Comparison of ENCODE assay signal across 8 cellular contexts in the genomic region with DNA sequence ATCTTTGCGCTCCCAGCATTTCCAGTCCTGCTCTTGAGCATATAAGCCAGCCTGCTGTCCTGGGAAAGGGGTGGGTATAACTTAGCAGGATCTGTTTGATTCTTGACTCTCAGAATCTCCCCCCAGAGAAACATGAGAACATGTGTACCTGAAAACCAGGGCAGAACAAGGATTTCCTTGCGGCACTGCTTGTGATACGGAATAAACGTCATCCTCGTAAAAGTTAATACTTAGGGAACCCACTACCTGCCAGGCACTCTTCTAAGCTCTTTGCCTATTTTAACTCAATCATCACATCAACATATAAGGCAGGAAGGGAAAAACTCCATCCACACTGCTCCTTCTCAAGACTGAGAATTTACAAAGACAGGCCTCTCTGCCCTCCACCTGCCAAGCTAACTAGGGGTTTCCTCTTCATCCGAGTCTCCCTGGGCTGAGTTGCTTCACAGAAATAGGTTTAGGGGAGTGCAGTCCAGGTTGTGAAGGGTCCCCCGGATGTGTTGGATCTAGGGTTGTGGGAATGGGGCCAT. TPM values are rescaled to one million over a fixed set of nuclear protein-coding genes. Genes with fewer than 3 reads are reported as not detected.
DNase-seq lines count a peak whose midpoint lies in the region; ATAC-seq and TF ChIP-seq lines count a peak whose summit lies in the region.

No MANE protein-coding gene starts in this region.

- peaks cover 0 to 3% (median 0%) of the 10 kb centered on the region in 5 experiments for H3K9me3 Mint-ChIP-seq in brain

- H3K14ac ChIP-seq in mesenchymal stem cell (ENCODE audit: low read length in 2 of 2) = no peak overlapping the region

- TF ChIP-seq CTCF in left ventricle myocardium inferior (IDR thresholded peaks at IDR 0.05; ENCODE audit: borderline replicate concordance) (no peak), brain (conservative IDR thresholded peaks at IDR 0.05) (no peak)

- peaks cover 15% of the 10 kb centered on the region for H3K36me3 Mint-ChIP-seq in brain

- H3K36me3 ChIP-seq in left ventricle myocardium inferior (no peaks in the 10 kb centered on the region), mesenchymal stem cell (ENCODE audit: control insufficient read depth in 1 of 2, insufficient read depth in 2 of 2, low read depth in 1 of 2, low read length in 2 of 2) (peaks cover 0 to 18% of the 10 kb centered on the region in 2 experiments), urinary bladder (ENCODE audit: insufficient read depth) (no peaks in the 10 kb centered on the region)

- WGBS in mesenchymal stem cell = 76% methylated on average over 7 of the region's 7 CpGs
- 31% methylated on average over 7 of the region's 7 CpGs for WGBS in urinary bladder

- no peak overlapping the region for H2BK12ac ChIP-seq in mesenchymal stem cell (ENCODE audit: low read length in 2 of 2)

- no peaks in the 10 kb centered on the region for H3K27me3 ChIP-seq in left ventricle myocardium inferior (ENCODE audit: low read depth)
- H3K27me3 ChIP-seq in mesenchymal stem cell (ENCODE audit: control insufficient read depth in 1 of 2, insufficient read depth in 1 of 2, low read length in 2 of 2) = no peaks in the 10 kb centered on the region

- peak overlapping the region; percentile 88 to 93 (median 90) for H3K4me3 Mint-ChIP-seq in brain

- H3K4me1 ChIP-seq in left ventricle myocardium inferior (peaks cover 17% of the 10 kb centered on the region), mesenchymal stem cell (ENCODE audit: control insufficient read depth, insufficient read depth, low read depth, low read length) (peaks cover 9% of the 10 kb centered on the region), urinary bladder (ENCODE audit: insufficient read depth) (no peaks in the 10 kb centered on the region)

- peak overlapping the region; percentile 95 for H3K4me2 ChIP-seq in mesenchymal stem cell (ENCODE audit: low read length, poor library complexity, severe bottlenecking)

- DNase-seq in left ventricle myocardium inferior (no peak), cardiac septum (ENCODE audit: low spot score) (no peak), mesenchymal stem cell (no peak), Ammon's horn (ENCODE audit: low spot score) (no peak), NCI-H446 treated with DMSO at 0.1 percent for 48 hours (lab: John Stamatoyannopoulos, UW) (no peak)

- no peak overlapping the region for H3K23ac ChIP-seq in mesenchymal stem cell (ENCODE audit: low read length in 2 of 2)

- peaks cover 25% of the 10 kb centered on the region for H3K79me1 ChIP-seq in mesenchymal stem cell (replicated peaks; ENCODE audit: low read length, poor library complexity, severe bottlenecking)

- no peak for ATAC-seq in GM21423 (IDR thresholded peaks at IDR 0.05; ENCODE audit: unreplicated experiment)

- H3K27me3 Mint-ChIP-seq in brain = peaks cover 3% of the 10 kb centered on the region

- H3K27ac Mint-ChIP-seq in brain = peak overlapping the region; percentile 78 to 98 (median 95)

- H3K4ac ChIP-seq in mesenchymal stem cell (ENCODE audit: low read depth in 1 of 2, low read length in 2 of 2) = no peak overlapping the region

- H3K9me3 ChIP-seq in left ventricle myocardium inferior (replicated peaks) (no peaks in the 10 kb centered on the region), mesenchymal stem cell (ENCODE audit: control insufficient read depth, low read length) (no peaks in the 10 kb centered on the region)

- H3K18ac ChIP-seq in mesenchymal stem cell (ENCODE audit: low read depth in 1 of 2, low read length in 2 of 2) = peak overlapping the region in 1 of 2 experiments; percentile 37

- H2AK5ac ChIP-seq in mesenchymal stem cell (ENCODE audit: low read length, severe bottlenecking) = peak overlapping the region; percentile 67

- H4K91ac ChIP-seq in mesenchymal stem cell (ENCODE audit: low read length) = no peak overlapping the region

- no peak overlapping the region for H2BK15ac ChIP-seq in mesenchymal stem cell (ENCODE audit: low read depth, poor library complexity, severe bottlenecking)

- peak overlapping the region; percentile 77 for H2AFZ ChIP-seq in mesenchymal stem cell (ENCODE audit: low read depth, low read length)

- H3K27ac ChIP-seq in left ventricle myocardium inferior (replicated peaks) = peak overlapping the region; percentile 96
- peak overlapping the region; percentile 56 for H3K27ac ChIP-seq in mesenchymal stem cell (ENCODE audit: low read length, poor library complexity, severe bottlenecking)
- no peak overlapping the region for H3K27ac ChIP-seq in urinary bladder (ENCODE audit: low read depth)

- H3K4me3 ChIP-seq in left ventricle myocardium inferior = peak overlapping the region; percentile 83
- H3K4me3 ChIP-seq in mesenchymal stem cell (ENCODE audit: insufficient read depth in 1 of 2, low read depth in 1 of 2, low read length in 2 of 2) = peak overlapping the region; percentile 56 to 78
- H3K4me3 ChIP-seq in urinary bladder (ENCODE audit: low read depth, low read length) = peak overlapping the region; percentile 91

- H4K8ac ChIP-seq in mesenchymal stem cell (ENCODE audit: low read length) = peak overlapping the region; percentile 74

- no peak overlapping the region for H2BK5ac ChIP-seq in mesenchymal stem cell (ENCODE audit: low read depth, low read length, poor library complexity, severe bottlenecking)

- peaks cover 27% of the 10 kb centered on the region for H3K4me1 Mint-ChIP-seq in brain

- H2BK120ac ChIP-seq in mesenchymal stem cell (ENCODE audit: low read depth, low read length) = no peak overlapping the region

- intact Hi-C loops in left ventricle myocardium inferior (cut with micrococcal nuclease) (no loop called here), cardiac septum (cut with DNase I) (no loop called here)

- H3K9ac ChIP-seq in mesenchymal stem cell (ENCODE audit: low read length) = peak overlapping the region; percentile 92

RNA-seq across cellular contexts. Expression of a gene that starts 1.1 kb away (rescaled TPM):
- total RNA-seq in left ventricle myocardium inferior = 4.2 TPM
- 5.3 TPM for total RNA-seq in cardiac septum
- polyA plus RNA-seq in brain (ENCODE audit: insufficient read depth, low read depth, low replicate concordance) = 15.8 TPM
- 5.0 TPM for polyA plus RNA-seq in mesenchymal stem cell (2013, experiment 1 of 2)
- polyA plus RNA-seq in mesenchymal stem cell (2013, experiment 2 of 2) = 4.1 TPM
- total RNA-seq in urinary bladder = 4.5 TPM
- polyA plus RNA-seq in urinary bladder = 9.8 TPM

RNA-seq across cellular contexts. Expression of a gene that starts 23.7 kb away (rescaled TPM):
- total RNA-seq in left ventricle myocardium inferior (0.66 TPM), cardiac septum (0.89 TPM), urinary bladder (0.90 TPM)
- polyA plus RNA-seq in brain (ENCODE audit: insufficient read depth, low read depth, low replicate concordance) (165 TPM), urinary bladder (0.28 TPM)
- polyA plus RNA-seq in mesenchymal stem cell (2013, experiment 1 of 2) = 0.04 TPM
- polyA plus RNA-seq in mesenchymal stem cell (2013, experiment 2 of 2) = not detected

RNA-seq across cellular contexts. Expression of a gene that starts 24.4 kb away (rescaled TPM):
- total RNA-seq in left ventricle myocardium inferior = 167 TPM
- 92.9 TPM for total RNA-seq in cardiac septum
- 75.7 TPM for polyA plus RNA-seq in brain (ENCODE audit: insufficient read depth, low read depth, low replicate concordance)
- polyA plus RNA-seq in mesenchymal stem cell (2013, experiment 1 of 2) = 18.8 TPM
- polyA plus RNA-seq in mesenchymal stem cell (2013, experiment 2 of 2) = 18.9 TPM
- total RNA-seq in urinary bladder = 19.0 TPM
- 68.7 TPM for polyA plus RNA-seq in urinary bladder

RNA-seq across cellular contexts. Expression of a gene that starts 34.1 kb away (rescaled TPM):
- 133 TPM for total RNA-seq in left ventricle myocardium inferior
- total RNA-seq in cardiac septum = 236 TPM
- 3.1 TPM for polyA plus RNA-seq in brain (ENCODE audit: insufficient read depth, low read depth, low replicate concordance)
- 25.1 TPM for polyA plus RNA-seq in mesenchymal stem cell (2013, experiment 1 of 2)
- 26.5 TPM for polyA plus RNA-seq in mesenchymal stem cell (2013, experiment 2 of 2)
- 558 TPM for total RNA-seq in urinary bladder
- polyA plus RNA-seq in urinary bladder = 3,172 TPM

RNA-seq across cellular contexts. Expression of a gene that starts 54.5 kb away (rescaled TPM):
- total RNA-seq in left ventricle myocardium inferior (33.1 TPM), cardiac septum (32.1 TPM), urinary bladder (15.4 TPM)
- polyA plus RNA-seq in brain (ENCODE audit: insufficient read depth, low read depth, low replicate concordance) (90.6 TPM), urinary bladder (61.2 TPM)
- 70.5 TPM for polyA plus RNA-seq in mesenchymal stem cell (2013, experiment 1 of 2)
- polyA plus RNA-seq in mesenchymal stem cell (2013, experiment 2 of 2) = 70.0 TPM
